Comparison of ENCODE assay signal across 12 cellular contexts in genomic region chr9:5321601-5322000, GRCh38. TPM values are rescaled to one million over a fixed set of nuclear protein-coding genes. Genes with fewer than 3 reads are reported as not detected.
DNase-seq lines count a peak whose midpoint lies in the region; ATAC-seq and TF ChIP-seq lines count a peak whose summit lies in the region.
"Not testable (repeated sequence)": the region's sequence is repeated elsewhere in the genome, so short reads cannot be mapped to it uniquely, and the experiment has no call there.
"Had no signal": no experiment of that assay in that cellular context is flagged by ENCODE, and none has a peak within 500 bp of the region (broad histone marks: within the 10 kb centered on the region; RNA-seq: fewer than 3 reads in every experiment).

No MANE protein-coding gene starts in this region.

- H3K27me3 ChIP-seq in HCT116 (ENCODE audit: insufficient read depth, low read length); foreskin keratinocyte: not testable (repeated sequence)

- H3K4me1 Mint-ChIP-seq in activated T-helper 17 cell treated with anti-CD3 and anti-CD28 coated beads, Interleukin-2, amount 50 U/mL, for 72 hours, result not testable (repeated sequence)

- not testable (repeated sequence) for H3K9me3 Mint-ChIP-seq in activated T-helper 17 cell treated with anti-CD3 and anti-CD28 coated beads, Interleukin-2, amount 50 U/mL, for 72 hours

- peak overlapping the region; percentile 0 for H3K27ac Mint-ChIP-seq in activated T-helper 17 cell treated with anti-CD3 and anti-CD28 coated beads, Interleukin-2, amount 50 U/mL, for 72 hours

- ATAC-seq in HCT116; activated T-helper 17 cell treated with anti-CD3 and anti-CD28 coated beads, Interleukin-2, amount 50 U/mL, for 72 hours (replicated peaks): not testable (repeated sequence)
- peak; percentile 41; the same call in 1 of the 3 replicates for ATAC-seq in SK-N-SH treated with all-trans-retinoic acid at 6 μM for 48 hours
- peak; percentile 34 for ATAC-seq in foreskin keratinocyte

- H3K36me3 Mint-ChIP-seq in activated T-helper 17 cell treated with anti-CD3 and anti-CD28 coated beads, Interleukin-2, amount 50 U/mL, for 72 hours (ENCODE audit: low read depth), result not testable (repeated sequence)

- intact Hi-C loops in HCT116 (cut with micrococcal nuclease), result not testable (repeated sequence)

- H3K9me3 ChIP-seq in HCT116 (ENCODE audit: control insufficient read depth in 1 of 2, insufficient read depth in 1 of 2, low read depth in 1 of 2, low read length in 2 of 2), result not testable (repeated sequence)

- not testable (repeated sequence) for H2AFZ ChIP-seq in HCT116 (ENCODE audit: low read depth, low read length, poor library complexity, severe bottlenecking)

- TF ChIP-seq RAD21 in HCT116 (IDR thresholded peaks at IDR 0.05; ENCODE audit: low read depth), result not testable (repeated sequence)

- H3K36me3 ChIP-seq in HCT116 (ENCODE audit: control insufficient read depth in 1 of 2, insufficient read depth in 2 of 2, low read length in 2 of 2), result not testable (repeated sequence)

- H3K9ac ChIP-seq in HCT116 (ENCODE audit: low read length), result not testable (repeated sequence)

- H3K27me3 Mint-ChIP-seq in activated T-helper 17 cell treated with anti-CD3 and anti-CD28 coated beads, Interleukin-2, amount 50 U/mL, for 72 hours, result not testable (repeated sequence)

- POLR2A ChIA-PET in HCT116 (lab: Charles Lee), result not testable (repeated sequence)

- H3K4me3 ChIP-seq in HCT116 (replicated peaks in 1 of 2; ENCODE audit: low read depth in 1 of 2, low read length in 2 of 2), result not testable (repeated sequence)

- TF ChIP-seq POLR2A in HCT116 (IDR thresholded peaks at IDR 0.05; ENCODE audit: borderline replicate concordance, extremely low read depth, insufficient read depth, insufficient read length), result not testable (repeated sequence)

- not testable (repeated sequence) for BruUV-seq in HCT116 (replicated peaks; lab: Mats Ljungman, UMichigan)

- H3K27ac ChIP-seq in HCT116 (ENCODE audit: low read depth, low read length); foreskin keratinocyte: not testable (repeated sequence)

- TF ChIP-seq CTCF in HCT116 (IDR thresholded peaks at IDR 0.05 in 2 of 3, conservative IDR thresholded peaks at IDR 0.05 in 1 of 3; ENCODE audit: borderline replicate concordance in 1 of 3, insufficient read depth in 1 of 3, low read depth in 2 of 3, low read length in 2 of 3); foreskin keratinocyte (conservative IDR thresholded peaks at IDR 0.05): not testable (repeated sequence)

- not testable (repeated sequence) for H3K79me2 ChIP-seq in HCT116 (ENCODE audit: insufficient read depth, low read length)

- H3K4me2 ChIP-seq in HCT116 (ENCODE audit: low read length), result not testable (repeated sequence)

- H4K20me1 ChIP-seq in HCT116 (ENCODE audit: insufficient read depth), result not testable (repeated sequence)

- DNase-seq in ELF-1 (ENCODE audit: low read depth, low spot score), result peak; percentile 8
- DNase-seq in HCT116 (ENCODE audit: low read depth, low spot score); foreskin keratinocyte: not testable (repeated sequence)
- DNase-seq in LHCN-M2 (ENCODE audit: low read depth), result peak; percentile 10
- DNase-seq in dermis blood vessel endothelial cell, result peak; percentile 2

- RAD21 ChIA-PET in HCT116 (lab: Charles Lee; ENCODE audit: low non-redundant PET in 1 of 2, low total read pairs in 2 of 2, uncharacterized antibody in 2 of 2, unreplicated experiment in 2 of 2), result not testable (repeated sequence)

- not testable (repeated sequence) for H3K4me3 Mint-ChIP-seq in activated T-helper 17 cell treated with anti-CD3 and anti-CD28 coated beads, Interleukin-2, amount 50 U/mL, for 72 hours

- H3K9me2 ChIP-seq in HCT116 (ENCODE audit: insufficient read depth), result not testable (repeated sequence)

- not testable (repeated sequence) for H3K4me1 ChIP-seq in HCT116 (ENCODE audit: control insufficient read depth in 1 of 2, insufficient read depth in 2 of 2, low read length in 2 of 2); foreskin keratinocyte

- CTCF ChIA-PET in HCT116 (lab: Charles Lee), result interaction anchor here (1.0 to 1.9 kb wide), 3 partner anchors 135 to 559 kb away, joined by 3 to 9 read pairs (median 4); no protein-coding TSS in a partner anchor

TF ChIP-seq in HCT116, 20 proteins besides CTCF, POLR2A, EP300 and RAD21:
- TF ChIP-seq REST (IDR thresholded peaks at IDR 0.05; ENCODE audit: low read depth), result peak; percentile 6; the same call in 1 of the 2 replicates

RNA-seq across cellular contexts. Expression of gene RLN2, which starts 17.1 kb away (rescaled TPM):
- total RNA-seq in HCT116 (2021; ENCODE audit: unreplicated experiment) (not detected), LHCN-M2 (2014; rRNA removed) (not detected in 2 replicates), dermis blood vessel endothelial cell (1.6 TPM in 1 of 2 replicates, not detected in the other), foreskin keratinocyte (0.92 and 1.1 TPM in 2 replicates)
- polyA plus RNA-seq in HCT116 (2012), result 0.05 TPM in 1 of 2 replicates, not detected in the other
- not detected for polyA plus RNA-seq in LHCN-M2 (2012)
- total RNA-seq in activated T-helper 17 cell treated with anti-CD3 and anti-CD28 coated beads, Interleukin-2, amount 50 U/mL, for 72 hours, result 1 to 10 TPM; 2.9 TPM
- polyA plus RNA-seq in foreskin keratinocyte, result 1.6 and 1.8 TPM in 2 replicates
- total RNA-seq: GM23248, K562 had no signal
- polyA plus RNA-seq: AG04450, BJ, CD14-positive monocyte, GM23248 had no signal

RNA-seq across cellular contexts. Expression of gene RLN1, which starts 18.1 kb away (rescaled TPM):
- not detected for total RNA-seq in HCT116 (2021; ENCODE audit: unreplicated experiment)
- polyA plus RNA-seq in HCT116 (2012), result not detected in 2 replicates
- not detected in 2 replicates for total RNA-seq in LHCN-M2 (2014; rRNA removed)
- polyA plus RNA-seq in LHCN-M2 (2012), result not detected
- total RNA-seq in activated T-helper 17 cell treated with anti-CD3 and anti-CD28 coated beads, Interleukin-2, amount 50 U/mL, for 72 hours, result 1 to 10 TPM in 1 of 2 donors, under 1 TPM in 1; 0.95 to 1.6 TPM
- not detected in 2 replicates for total RNA-seq in dermis blood vessel endothelial cell
- 0.18 TPM in 1 of 2 replicates, not detected in the other for total RNA-seq in foreskin keratinocyte
- 0.09 and 0.18 TPM in 2 replicates for polyA plus RNA-seq in foreskin keratinocyte
- total RNA-seq: GM23248, K562 had no signal
- polyA plus RNA-seq: BJ, CD14-positive monocyte, GM23248, K562 had no signal
